ENCODE assay signal across 9 cellular contexts in genomic region chr17:79288950-79289349, GRCh38.
"Had no signal": no experiment of that assay in that cellular context is flagged by ENCODE, and none has a peak within 500 bp of the region (broad histone marks: within the 10 kb centered on the region; RNA-seq: fewer than 3 reads in every experiment).

No MANE protein-coding gene starts in this region.

- DNase-seq: H9, HCEC 1CT, KBM-7 had no signal

- FAIRE-seq: H1, H54, HepG2 had no signal

- ATAC-seq: GM23338, HepG2 had no signal

- H3K4me3 ChIP-seq: GM23338 had no signal

- H3K27ac ChIP-seq: HL-60, KMS-11 had no signal
